Comparison of ENCODE assay signal across 24 cellular contexts in the genomic region with DNA sequence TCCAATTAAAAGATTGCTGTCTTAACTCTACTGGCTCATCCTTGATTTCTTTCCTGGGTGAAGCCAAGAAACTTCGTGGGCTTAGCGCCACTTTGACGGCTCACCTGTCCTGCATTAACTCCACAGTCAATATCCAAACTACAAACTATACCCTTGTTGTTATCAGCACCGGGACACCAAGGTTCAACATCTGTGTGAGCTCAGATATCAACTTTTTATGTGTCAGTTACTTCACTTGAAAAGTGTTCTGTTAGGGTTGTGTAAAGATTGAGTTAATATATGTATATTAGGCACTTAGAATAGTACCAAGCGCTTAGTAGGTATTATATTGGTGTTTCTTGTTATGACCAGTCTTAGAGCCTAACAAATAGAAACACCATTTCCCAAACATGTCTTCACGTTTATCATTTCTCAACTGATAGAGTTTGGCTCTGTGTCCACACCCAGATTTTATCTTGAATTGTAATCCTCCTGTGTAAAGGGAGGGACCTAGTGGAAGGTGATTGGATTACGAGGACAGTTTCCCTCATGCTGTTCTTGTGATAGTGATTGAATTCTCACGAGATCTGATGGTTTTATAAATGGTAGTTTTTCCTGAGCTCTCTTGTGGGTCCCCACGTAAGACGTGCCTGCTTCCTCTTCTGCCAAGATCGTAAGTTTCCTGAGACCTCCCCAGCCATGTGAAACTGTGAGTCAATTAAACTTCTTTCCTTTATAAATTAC. TPM values are rescaled to one million over a fixed set of nuclear protein-coding genes. Genes with fewer than 3 reads are reported as not detected.
"Had no signal": no experiment of that assay in that cellular context is flagged by ENCODE, and none has a peak within 500 bp of the region (broad histone marks: within the 10 kb centered on the region; RNA-seq: fewer than 3 reads in every experiment).

No MANE protein-coding gene starts in this region.

- DNase-seq: activated B cell treated with CpG ODN at 0.5 μM for 24 hours; activated CD4-positive, alpha-beta T cell treated with anti-CD3 and anti-CD28 coated beads for 48 hours; activated CD8-positive, alpha-beta memory T cell treated with anti-CD3 and anti-CD28 coated beads, Interleukin-2, amount 50 U/mL, for 48 hours; activated gamma-delta T cell; activated T-cell treated with anti-CD3 and anti-CD28 coated beads, Interleukin-2, amount 50 U/mL, for 72 hours; amygdala; body of pancreas; caudate nucleus; effector CD8-positive, alpha-beta T cell; foreskin keratinocyte; glutamatergic neuron; hypothalamus; kidney; left lung; mammary epithelial cell; naive B cell; sigmoid colon; spleen; stimulated activated naive CD8-positive, alpha-beta T cell treated with anti-CD3 and anti-CD28 coated beads, Interleukin-15, amount 100 ng/mL, for 72 hours; T-helper 9 cell had no signal

- H3K4me3 ChIP-seq: body of pancreas, coronary artery, left lung, sigmoid colon, spleen had no signal

- H2AFZ ChIP-seq: parathyroid adenoma had no signal

- H3K4me1 ChIP-seq: body of pancreas, foreskin keratinocyte, left lung, parathyroid adenoma, sigmoid colon, spleen had no signal

- H3K4me1 Mint-ChIP-seq: activated B cell treated with CpG ODN at 0.5 μM for 24 hours had no signal

- H3K27ac Mint-ChIP-seq: activated B cell treated with CpG ODN at 0.5 μM for 24 hours; activated naive CD8-positive, alpha-beta T cell; activated T-cell treated with anti-CD3 and anti-CD28 coated beads, Interleukin-2, amount 50 U/mL, for 72 hours; stimulated activated naive CD8-positive, alpha-beta T cell treated with anti-CD3 and anti-CD28 coated beads, Interleukin-15, amount 100 ng/mL, for 72 hours; type B pancreatic cell had no signal

- H3K27me3 ChIP-seq: body of pancreas, foreskin keratinocyte, left lung, sigmoid colon had no signal

- H3K36me3 ChIP-seq: left lung, sigmoid colon, spleen had no signal

- H3K9ac ChIP-seq: parathyroid adenoma had no signal

- H3K9me3 ChIP-seq: left lung, sigmoid colon had no signal

- H3K4me3 Mint-ChIP-seq: activated B cell treated with CpG ODN at 0.5 μM for 24 hours; activated naive CD8-positive, alpha-beta T cell; activated T-cell treated with anti-CD3 and anti-CD28 coated beads, Interleukin-2, amount 50 U/mL, for 72 hours; naive B cell; stimulated activated naive CD8-positive, alpha-beta T cell treated with anti-CD3 and anti-CD28 coated beads, Interleukin-15, amount 100 ng/mL, for 72 hours; type B pancreatic cell had no signal

- H3K36me3 Mint-ChIP-seq: activated naive CD8-positive, alpha-beta T cell; naive B cell; type B pancreatic cell had no signal

- H3K27ac ChIP-seq: body of pancreas, coronary artery, foreskin keratinocyte, left lung, parathyroid adenoma, sigmoid colon, spleen had no signal

- H3K79me2 ChIP-seq: parathyroid adenoma had no signal

RNA-seq across cellular contexts. Expression of a gene that starts 19.0 kb away (rescaled TPM):
- total RNA-seq: body of pancreas had no signal
